In the genomic region with DNA sequence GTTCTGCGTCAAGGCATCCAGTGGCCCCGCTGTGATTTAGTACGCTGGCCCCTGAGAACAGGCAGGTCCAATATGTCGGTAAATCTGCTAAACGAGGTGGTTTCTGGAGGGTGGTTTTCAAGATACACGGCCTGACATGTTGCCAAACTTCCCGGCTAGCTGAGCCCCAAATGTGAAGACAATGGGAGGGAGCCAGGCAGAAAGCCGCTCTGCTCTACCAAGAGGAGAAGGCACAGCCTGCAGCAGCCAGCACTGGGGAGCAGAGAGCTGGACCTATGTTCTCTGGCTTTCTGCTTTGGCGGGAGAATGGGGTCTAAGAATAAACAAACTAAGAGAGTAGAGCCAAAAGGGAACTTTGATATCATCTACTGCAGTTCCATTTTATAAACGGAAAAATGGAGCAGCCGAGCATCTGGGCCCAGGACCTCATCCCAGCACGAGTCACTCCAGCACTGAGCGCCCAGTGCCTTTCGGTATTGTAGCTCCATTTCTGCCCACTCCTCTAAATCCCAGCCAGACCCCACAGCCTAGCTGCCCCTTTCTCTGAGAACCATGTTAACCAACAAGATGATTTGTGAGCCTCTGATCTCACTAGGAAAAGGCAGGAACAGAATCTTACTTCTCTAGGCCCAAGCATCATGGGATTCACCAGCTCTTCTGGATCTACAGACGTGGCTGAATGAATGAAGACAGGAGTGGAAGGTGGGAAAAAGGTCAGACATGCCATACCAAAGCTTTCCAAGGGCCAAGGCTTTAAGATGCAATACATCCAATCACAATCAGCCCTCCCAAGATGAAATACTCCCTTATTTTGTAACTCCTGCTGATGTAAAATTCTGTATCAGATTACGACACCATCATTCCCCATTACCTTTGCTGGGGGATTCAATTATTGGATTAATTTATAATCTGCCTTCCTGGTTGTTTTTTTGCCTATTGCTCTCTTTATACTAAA, we compare ENCODE assay signal across 11 cellular contexts.
DNase-seq lines count a peak whose midpoint lies in the region; ATAC-seq, FAIRE-seq and TF ChIP-seq lines count a peak whose summit lies in the region.
"Had no signal": no experiment of that assay in that cellular context is flagged by ENCODE, and none has a peak within 500 bp of the region (broad histone marks: within the 10 kb centered on the region; RNA-seq: fewer than 3 reads in every experiment).

No MANE protein-coding gene starts in this region.

- intact Hi-C loops in endothelial cell of umbilical vein (cut with micrococcal nuclease): no loop called here
- intact Hi-C loops in lower lobe of right lung (cut with DNase I): no loop called here

- no peaks in the 10 kb centered on the region for H3K9me1 ChIP-seq in endothelial cell of umbilical vein (replicated peaks; ENCODE audit: control insufficient read depth, extremely low read depth, insufficient read depth, low read length)

- TF ChIP-seq CTCF in endothelial cell of umbilical vein (IDR thresholded peaks at IDR 0.05; ENCODE audit: extremely low read depth in 1 of 2, insufficient read depth in 1 of 2, low read depth in 1 of 2, low read length in 2 of 2) (no peak), lower lobe of right lung (IDR thresholded peaks at IDR 0.05) (no peak)

- no peaks in the 10 kb centered on the region for H3K36me3 ChIP-seq in endothelial cell of umbilical vein (ENCODE audit: control insufficient read depth in 2 of 2, extremely low read depth in 1 of 2, insufficient read depth in 2 of 2, low read length in 2 of 2)
- H3K36me3 ChIP-seq in lower lobe of right lung: no peaks in the 10 kb centered on the region

- ATAC-seq in lower lobe of right lung: peak in 1 of 2 donors; percentile 35
- ATAC-seq in HG02623 (IDR thresholded peaks at IDR 0.05; ENCODE audit: unreplicated experiment): no peak
- ATAC-seq: activated naive CD8-positive, alpha-beta T cell treated with anti-CD3 and anti-CD28 coated beads, Interleukin-2, amount 50 U/mL, for 24 hours had no signal

- H3K9me3 ChIP-seq in endothelial cell of umbilical vein (replicated peaks; ENCODE audit: control insufficient read depth, insufficient read depth, low read length) (no peaks in the 10 kb centered on the region), lower lobe of right lung (no peaks in the 10 kb centered on the region)

- peaks cover 58% of the 10 kb centered on the region for H3K79me2 ChIP-seq in endothelial cell of umbilical vein (ENCODE audit: control insufficient read depth, insufficient read depth, low read length)

- peak; percentile 64 for FAIRE-seq in endothelial cell of umbilical vein (lab: Jason Lieb, UNC)

- H3K27me3 ChIP-seq in endothelial cell of umbilical vein (ENCODE audit: control insufficient read depth in 2 of 2, insufficient read depth in 2 of 2, low read length in 2 of 2): no peaks in the 10 kb centered on the region
- H3K27me3 ChIP-seq in lower lobe of right lung (ENCODE audit: low read depth): no peaks in the 10 kb centered on the region

- no peak overlapping the region for H2AFZ ChIP-seq in endothelial cell of umbilical vein (ENCODE audit: low read depth, low read length)

- dilution Hi-C loops in endothelial cell of umbilical vein (cut with MboI; ENCODE audit: extremely low pct_ligation_motif_present, low sequenced_read_pairs): no loop called here

- H3K27ac ChIP-seq in endothelial cell of umbilical vein (ENCODE audit: insufficient read depth, low read depth, low read length) (no peak overlapping the region), lower lobe of right lung (peak overlapping the region; percentile 61), substantia nigra (ENCODE audit: low read depth, low read length, poor library complexity, severe bottlenecking) (peak overlapping the region; percentile 9)

- H3K9ac ChIP-seq in endothelial cell of umbilical vein (replicated peaks; ENCODE audit: extremely low read depth, insufficient read depth, low read length): no peak overlapping the region

- no peak overlapping the region for H3K4me2 ChIP-seq in endothelial cell of umbilical vein (ENCODE audit: insufficient read depth, low read length)

- TF ChIP-seq POLR2A in endothelial cell of umbilical vein (IDR thresholded peaks at IDR 0.05; ENCODE audit: low read depth, low read length): no peak

- no TSS peak for BruUV-seq in endothelial cell of umbilical vein (replicated peaks; lab: Mats Ljungman, UMichigan)

- CTCF ChIA-PET in endothelial cell of umbilical vein (lab: Charles Lee): interaction anchor here (1.2 to 3.4 kb wide), 5 partner anchors 10 to 19 kb away, joined by 3 to 15 read pairs (median 4); no protein-coding TSS in a partner anchor

- POLR2A ChIA-PET in endothelial cell of umbilical vein (lab: Charles Lee): no interaction called here

- DNase-seq in NCI-H82 treated with DMSO at 0.1 percent for 48 hours (lab: John Stamatoyannopoulos, UW; ENCODE audit: unreplicated experiment) (peak; percentile 96), endothelial cell of umbilical vein (ENCODE audit: low read depth, low spot score) (no peak), lower lobe of right lung (no peak), substantia nigra (lab: John Stamatoyannopoulos, UW) (peak in 15 of 49 donors; percentile 11 to 58 (median 27)), ACHN (no peak), T-helper 2 cell (no peak)
- DNase-seq in stimulated activated CD4-positive, alpha-beta T cell treated with anti-CD3 and anti-CD28 coated beads, Interleukin-4, amount 100 ng/mL, for 1 hour: no peak
- DNase-seq: activated naive CD8-positive, alpha-beta T cell treated with anti-CD3 and anti-CD28 coated beads, Interleukin-2, amount 50 U/mL, for 24 hours; SHP77; stimulated activated CD4-positive, alpha-beta T cell treated with anti-CD3 and anti-CD28 coated beads, Interleukin-1b, Interleukin-23, amount 100 ng/mL, for 48 hours had no signal

- H3K4me1 ChIP-seq in endothelial cell of umbilical vein (ENCODE audit: control insufficient read depth, extremely low read depth, insufficient read depth, low read length) (peaks cover 35% of the 10 kb centered on the region), lower lobe of right lung (peaks cover 73% of the 10 kb centered on the region)

- H3K4me3 ChIP-seq in endothelial cell of umbilical vein (replicated peaks in 1 of 3; ENCODE audit: insufficient read depth in 1 of 3, low read depth in 1 of 3, low read length in 3 of 3) (no peak overlapping the region), lower lobe of right lung (no peak overlapping the region)

- H4K20me1 ChIP-seq in endothelial cell of umbilical vein (replicated peaks; ENCODE audit: control insufficient read depth, extremely low read depth, insufficient read depth, low read length): peaks cover 2% of the 10 kb centered on the region

- in situ Hi-C loops in ACHN (cut with HindIII; ENCODE audit: low pct_ligation_motif_present, low pct_unique_long_range_greater_than_20kb, low sequenced_read_pairs): no loop called here

TF ChIP-seq in endothelial cell of umbilical vein, 7 proteins besides CTCF, POLR2A, EP300 and RAD21:
- no peak for TF ChIP-seq EZH2 (IDR thresholded peaks at IDR 0.05; ENCODE audit: borderline replicate concordance, low read depth, low read length, severe bottlenecking)
